8 cellular contexts compared by ENCODE assay signal in genomic region chr13:75482070-75482819, GRCh38. TPM values are rescaled to one million over a fixed set of nuclear protein-coding genes. Genes with fewer than 3 reads are reported as not detected.
DNase-seq lines count a peak whose midpoint lies in the region; ATAC-seq and TF ChIP-seq lines count a peak whose summit lies in the region.

A gene with protein sequence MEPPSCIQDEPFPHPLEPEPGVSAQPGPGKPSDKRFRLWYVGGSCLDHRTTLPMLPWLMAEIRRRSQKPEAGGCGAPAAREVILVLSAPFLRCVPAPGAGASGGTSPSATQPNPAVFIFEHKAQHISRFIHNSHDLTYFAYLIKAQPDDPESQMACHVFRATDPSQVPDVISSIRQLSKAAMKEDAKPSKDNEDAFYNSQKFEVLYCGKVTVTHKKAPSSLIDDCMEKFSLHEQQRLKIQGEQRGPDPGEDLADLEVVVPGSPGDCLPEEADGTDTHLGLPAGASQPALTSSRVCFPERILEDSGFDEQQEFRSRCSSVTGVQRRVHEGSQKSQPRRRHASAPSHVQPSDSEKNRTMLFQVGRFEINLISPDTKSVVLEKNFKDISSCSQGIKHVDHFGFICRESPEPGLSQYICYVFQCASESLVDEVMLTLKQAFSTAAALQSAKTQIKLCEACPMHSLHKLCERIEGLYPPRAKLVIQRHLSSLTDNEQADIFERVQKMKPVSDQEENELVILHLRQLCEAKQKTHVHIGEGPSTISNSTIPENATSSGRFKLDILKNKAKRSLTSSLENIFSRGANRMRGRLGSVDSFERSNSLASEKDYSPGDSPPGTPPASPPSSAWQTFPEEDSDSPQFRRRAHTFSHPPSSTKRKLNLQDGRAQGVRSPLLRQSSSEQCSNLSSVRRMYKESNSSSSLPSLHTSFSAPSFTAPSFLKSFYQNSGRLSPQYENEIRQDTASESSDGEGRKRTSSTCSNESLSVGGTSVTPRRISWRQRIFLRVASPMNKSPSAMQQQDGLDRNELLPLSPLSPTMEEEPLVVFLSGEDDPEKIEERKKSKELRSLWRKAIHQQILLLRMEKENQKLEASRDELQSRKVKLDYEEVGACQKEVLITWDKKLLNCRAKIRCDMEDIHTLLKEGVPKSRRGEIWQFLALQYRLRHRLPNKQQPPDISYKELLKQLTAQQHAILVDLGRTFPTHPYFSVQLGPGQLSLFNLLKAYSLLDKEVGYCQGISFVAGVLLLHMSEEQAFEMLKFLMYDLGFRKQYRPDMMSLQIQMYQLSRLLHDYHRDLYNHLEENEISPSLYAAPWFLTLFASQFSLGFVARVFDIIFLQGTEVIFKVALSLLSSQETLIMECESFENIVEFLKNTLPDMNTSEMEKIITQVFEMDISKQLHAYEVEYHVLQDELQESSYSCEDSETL (N-terminal part only) (minus strand): TSS chr13:75482169. CDS start chr13:75481767, 402 bp downstream.

- CTCF ChIA-PET in activated CD8-positive, alpha-beta T cell treated with anti-CD3 and anti-CD28 coated beads for 36 hours (lab: Charles Lee) = interaction anchor here (0.6 to 2.5 kb wide), 25 partner anchors 8 to 262 kb away, joined by 3 to 14 read pairs (median 3); partner anchors contain the start of gene UCHL3

- no peaks in the 10 kb centered on the region for H3K9me3 Mint-ChIP-seq in activated CD8-positive, alpha-beta T cell treated with anti-CD3 and anti-CD28 coated beads for 36 hours
- no peaks in the 10 kb centered on the region for H3K9me3 Mint-ChIP-seq in effector memory CD8-positive, alpha-beta T cell

- ATAC-seq in GM19395 (IDR thresholded peaks at IDR 0.05; ENCODE audit: unreplicated experiment) (peak; percentile 76), HG03520 (IDR thresholded peaks at IDR 0.05; ENCODE audit: unreplicated experiment) (peak; percentile 68)
- peak; percentile 81 for ATAC-seq in activated CD8-positive, alpha-beta T cell treated with anti-CD3 and anti-CD28 coated beads for 36 hours
- peak; percentile 73 for ATAC-seq in effector memory CD8-positive, alpha-beta T cell (replicated peaks)

- intact Hi-C loops in activated CD8-positive, alpha-beta T cell treated with anti-CD3 and anti-CD28 coated beads for 36 hours (cut with micrococcal nuclease) = loop anchor here (5.0 kb wide), 2 partner anchors 65 to 115 kb away; partner anchors contain the start of gene UCHL3

- H3K4me3 Mint-ChIP-seq in activated CD8-positive, alpha-beta T cell treated with anti-CD3 and anti-CD28 coated beads for 36 hours = peak within 1 kb of the TSS; percentile 91
- peak within 1 kb of the TSS; percentile 89 to 95 for H3K4me3 Mint-ChIP-seq in effector memory CD8-positive, alpha-beta T cell

- peaks cover 50% of the 10 kb centered on the region for H3K27me3 Mint-ChIP-seq in activated CD8-positive, alpha-beta T cell treated with anti-CD3 and anti-CD28 coated beads for 36 hours
- peaks cover 78 to 86% of the 10 kb centered on the region in 2 donors for H3K27me3 Mint-ChIP-seq in effector memory CD8-positive, alpha-beta T cell

- H3K4me1 Mint-ChIP-seq in activated CD8-positive, alpha-beta T cell treated with anti-CD3 and anti-CD28 coated beads for 36 hours (ENCODE audit: low read depth) = peaks cover 19% of the 10 kb centered on the region
- peaks cover 11 to 14% of the 10 kb centered on the region in 2 donors for H3K4me1 Mint-ChIP-seq in effector memory CD8-positive, alpha-beta T cell (ENCODE audit: low read depth in 2 of 2)

- DNase-seq in CMK (ENCODE audit: low read depth) = peak; percentile 96
- peak; percentile 75 for DNase-seq in NCI-H748 treated with DMSO at 0.1 percent for 48 hours (lab: John Stamatoyannopoulos, UW)
- peak; percentile 79 for DNase-seq in activated CD8-positive, alpha-beta T cell treated with anti-CD3 and anti-CD28 coated beads for 36 hours
- DNase-seq in effector memory CD8-positive, alpha-beta T cell = peak; percentile 30 to 38 (median 36)
- DNase-seq in lung microvascular endothelial cell (ENCODE audit: low read depth in 2 of 2) = peak; percentile 75 to 89
- DNase-seq in stimulated activated CD8-positive, alpha-beta memory T cell treated with anti-CD3 and anti-CD28 coated beads, Interleukin-15, amount 100 ng/mL, for 24 hours (ENCODE audit: low read depth) = peak; percentile 15

- H3K27ac Mint-ChIP-seq in activated CD8-positive, alpha-beta T cell treated with anti-CD3 and anti-CD28 coated beads for 36 hours = peak within 1 kb of the TSS; percentile 28
- H3K27ac Mint-ChIP-seq in effector memory CD8-positive, alpha-beta T cell = peak within 1 kb of the TSS in 1 of 2 donors; percentile 83

- POLR2A ChIA-PET in activated CD8-positive, alpha-beta T cell treated with anti-CD3 and anti-CD28 coated beads for 36 hours (lab: Charles Lee) = interaction anchor here (1.0 kb wide), 1 partner anchor 109 kb away, joined by 3 read pairs; no protein-coding TSS in a partner anchor

- TF ChIP-seq CTCF in activated CD8-positive, alpha-beta T cell treated with anti-CD3 and anti-CD28 coated beads for 36 hours (IDR thresholded peaks at IDR 0.05) = peak; percentile 75

- peaks cover 3% of the 10 kb centered on the region for H3K36me3 Mint-ChIP-seq in activated CD8-positive, alpha-beta T cell treated with anti-CD3 and anti-CD28 coated beads for 36 hours (ENCODE audit: low read depth)
- H3K36me3 Mint-ChIP-seq in effector memory CD8-positive, alpha-beta T cell (ENCODE audit: insufficient read depth) = peaks cover 3% of the 10 kb centered on the region

RNA-seq across cellular contexts. Expression of the gene that starts here (rescaled TPM):
- total RNA-seq in activated CD8-positive, alpha-beta T cell treated with anti-CD3 and anti-CD28 coated beads for 36 hours = 10 to 100 TPM; 50.4 to 53.3 TPM
- 36.6 and 60.5 TPM in 2 replicates for total RNA-seq in lung microvascular endothelial cell

Comparison
In these comparisons a context has a peak if more than half of its experiments do, and no peak if none do; other contexts are left out.
1. Peak in every context shown above with its lines: DNase-seq and ATAC-seq.
2. DNase-seq: peak in every context shown above with its lines; median percentile 96 in CMK; 82 in lung microvascular endothelial cell; 79 in activated CD8-positive, alpha-beta T cell treated with anti-CD3 and anti-CD28 coated beads for 36 hours; 75 in NCI-H748 treated with DMSO at 0.1 percent for 48 hours; 36 in effector memory CD8-positive, alpha-beta T cell; 15 in stimulated activated CD8-positive, alpha-beta memory T cell treated with anti-CD3 and anti-CD28 coated beads, Interleukin-15, amount 100 ng/mL, for 24 hours.